ENCODE assay signal across 16 cellular contexts in the genomic region with DNA sequence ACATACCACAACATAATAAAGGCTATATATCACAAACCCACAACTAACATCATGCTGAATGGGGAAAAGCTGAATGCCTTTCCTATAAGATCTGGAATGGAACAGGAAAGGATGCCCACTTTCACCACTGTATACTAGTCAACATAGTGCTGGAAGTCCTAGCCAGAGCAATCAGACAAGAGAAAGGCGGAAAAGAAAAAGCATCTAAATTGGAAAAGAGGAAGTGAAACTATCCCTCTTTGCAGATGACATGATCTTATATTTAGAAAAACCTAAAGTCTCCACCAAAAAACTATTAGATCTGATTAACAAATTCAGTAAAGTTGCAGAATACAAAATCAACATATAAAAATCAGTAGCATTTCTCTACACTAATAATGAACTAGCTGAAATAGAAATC.
DNase-seq lines count a peak whose midpoint lies in the region; ATAC-seq and TF ChIP-seq lines count a peak whose summit lies in the region.
"Had no signal": no experiment of that assay in that cellular context is flagged by ENCODE, and none has a peak within 500 bp of the region (broad histone marks: within the 10 kb centered on the region; RNA-seq: fewer than 3 reads in every experiment).

No MANE protein-coding gene starts in this region.

- in situ Hi-C loops in KBM-7 (cut with MboI; ENCODE audit: low pct_unique_long_range_greater_than_20kb, low sequenced_read_pairs) = loop anchor here (25.0 kb wide), 1 partner anchor 179 kb away; a partner anchor contains a TSS

- H3K36me3 ChIP-seq in DOHH2 (ENCODE audit: control insufficient read depth, low read length) = no peaks in the 10 kb centered on the region
- H3K36me3 ChIP-seq: SJSA1 had no signal

- H3K4me3 ChIP-seq in DOHH2 (ENCODE audit: low read length) (peak overlapping the region; percentile 4; the same call in 1 of the 2 replicates), NB4 (ENCODE audit: low read depth, low read length) (no peak overlapping the region)
- H3K4me3 ChIP-seq: A549, SJSA1 had no signal

- no peak for TF ChIP-seq CTCF in DOHH2 (IDR thresholded peaks at IDR 0.05; ENCODE audit: low read depth, low read length, poor library complexity, severe bottlenecking)
- no peak for TF ChIP-seq CTCF in NB4 (IDR thresholded peaks at IDR 0.05; ENCODE audit: low read depth, low read length)

- H3K27ac ChIP-seq in DOHH2 (ENCODE audit: low read depth, low read length) = no peak overlapping the region
- H3K27ac ChIP-seq: A549, SJSA1 had no signal

- no peaks in the 10 kb centered on the region for H3K9me3 ChIP-seq in DOHH2 (ENCODE audit: control insufficient read depth, insufficient read depth, low read length)
- H3K9me3 ChIP-seq: A549, SJSA1 had no signal

- no peaks in the 10 kb centered on the region for H3F3A ChIP-seq in DOHH2 (ENCODE audit: control insufficient read depth, insufficient read depth)

- no peaks in the 10 kb centered on the region for H3K9me2 ChIP-seq in DOHH2 (replicated peaks; ENCODE audit: control insufficient read depth, low read length)

- no peaks in the 10 kb centered on the region for H3K27me3 ChIP-seq in DOHH2 (ENCODE audit: control insufficient read depth, low read length)
- H3K27me3 ChIP-seq: SJSA1 had no signal

- no peak for ATAC-seq in GM18519 (IDR thresholded peaks at IDR 0.05; ENCODE audit: low FRiP score, unreplicated experiment)
- ATAC-seq: A549 had no signal

- no peak for TF ChIP-seq POLR2A in NB4 (IDR thresholded peaks at IDR 0.05; ENCODE audit: extremely low read depth, insufficient read length)

- H3K4me2 ChIP-seq in DOHH2 (ENCODE audit: low read length) = peak overlapping the region; percentile 36
- H3K4me2 ChIP-seq: A549 had no signal

- peak; percentile 52 for DNase-seq in KBM-7
- peak; percentile 33 for DNase-seq in NB4 (ENCODE audit: low read depth)
- DNase-seq in RPMI8226 = peak; percentile 59
- DNase-seq in SHP77 (lab: John Stamatoyannopoulos, UW) = no peak
- DNase-seq in stimulated activated CD4-positive, alpha-beta T cell treated with anti-CD3 and anti-CD28 coated beads, Interleukin-2, amount 100 ng/mL, for 48 hours = no peak
- DNase-seq in NCI-H774 (lab: John Stamatoyannopoulos, UW) = no peak
- DNase-seq: CD4-positive, CD25-positive, alpha-beta regulatory T cell; DMS79; NCI-H1048; NCI-H1417 treated with DMSO at 0.1 percent for 48 hours; NCI-H187; T1000 had no signal

- H4K20me1 ChIP-seq in DOHH2 (ENCODE audit: control insufficient read depth, insufficient read depth, low read depth, low read length) = no peaks in the 10 kb centered on the region

- no peaks in the 10 kb centered on the region for H3K79me2 ChIP-seq in DOHH2 (ENCODE audit: control insufficient read depth, low read length)

- H3K4me1 ChIP-seq in DOHH2 (ENCODE audit: control insufficient read depth, low read length) = peaks cover 17% of the 10 kb centered on the region
- H3K4me1 ChIP-seq: A549, SJSA1 had no signal

Comparison
In these comparisons a context has a peak if more than half of its experiments do, and no peak if none do; other contexts are left out.
1. DNase-seq: peak in KBM-7 (single experiment), NB4 (single experiment) and RPMI8226 (single experiment); none in SHP77 (0 of 2), stimulated activated CD4-positive, alpha-beta T cell treated with anti-CD3 and anti-CD28 coated beads, Interleukin-2, amount 100 ng/mL, for 48 hours (0 of 2) and NCI-H774 (single experiment).